Comparison of ENCODE assay signal across 8 cellular contexts in the genomic region with DNA sequence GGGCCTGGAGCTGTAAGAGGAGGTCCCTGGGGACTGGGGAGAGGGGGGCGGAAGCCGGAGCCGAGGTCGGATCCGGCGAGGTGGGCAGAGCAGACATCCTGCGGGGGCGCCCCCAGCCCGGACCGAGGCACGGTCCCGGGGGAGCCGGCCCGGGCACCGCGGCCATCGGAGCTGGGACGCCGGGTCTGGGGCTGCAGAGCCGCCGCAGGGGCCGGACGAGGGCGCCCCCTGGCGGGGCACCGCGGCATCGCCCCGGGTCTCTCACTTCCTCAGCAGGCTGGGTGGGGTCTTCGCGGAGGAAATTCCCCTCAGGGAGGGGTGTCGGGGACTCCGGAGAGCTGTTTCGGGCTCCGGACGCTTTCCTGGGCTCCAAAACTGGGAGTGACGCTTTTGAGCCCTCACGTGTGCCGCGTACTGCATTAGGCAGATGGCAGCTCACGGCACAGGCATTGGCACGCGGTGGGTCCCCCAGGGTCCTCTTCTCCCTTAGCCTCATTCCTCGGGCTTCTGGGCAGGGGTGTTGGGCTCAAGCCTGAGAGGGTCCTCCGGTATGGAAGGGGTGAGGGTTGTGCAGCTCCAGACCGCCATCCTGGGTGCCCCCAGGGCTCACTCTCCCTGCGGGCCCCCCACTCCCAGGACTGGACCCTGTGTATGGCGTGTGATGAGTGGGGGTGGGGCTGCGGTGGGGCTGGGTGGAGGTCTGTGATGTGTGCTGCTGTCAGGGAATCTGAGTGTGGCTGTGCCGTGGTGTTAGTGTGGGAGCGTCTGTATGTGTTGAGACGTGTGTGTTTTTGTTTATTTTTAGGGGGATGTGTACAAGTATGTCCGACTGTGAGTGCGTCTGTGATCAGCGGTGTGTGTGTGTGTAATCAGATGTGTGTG. TPM values are rescaled to one million over a fixed set of nuclear protein-coding genes. Genes with fewer than 3 reads are reported as not detected.
A peak's percentile ranks its signal among the peaks of the same experiment; 100 is the strongest.
DNase-seq lines count a peak whose midpoint lies in the region; ATAC-seq and TF ChIP-seq lines count a peak whose summit lies in the region.

No MANE protein-coding gene starts in this region.

- BruUV-seq in PC-9 (replicated peaks; lab: Mats Ljungman, UMichigan) = no TSS peak

- H3K27ac ChIP-seq in PC-9 = no peak overlapping the region

- H3K36me3 ChIP-seq in PC-9 (ENCODE audit: low read depth) = no peaks in the 10 kb centered on the region

- TF ChIP-seq CTCF in PC-9 (conservative IDR thresholded peaks at IDR 0.05) = peak; percentile 76

- ATAC-seq in Right ventricle myocardium inferior (peak; percentile 41), GM18517 (IDR thresholded peaks at IDR 0.05; ENCODE audit: unreplicated experiment) (no peak)

- H3K4me1 ChIP-seq in PC-9 (replicated peaks; ENCODE audit: insufficient read depth) = no peaks in the 10 kb centered on the region

- H3K4me2 ChIP-seq in PC-9 = no peak overlapping the region

- no peaks in the 10 kb centered on the region for H3K9me2 ChIP-seq in PC-9 (ENCODE audit: insufficient read depth)

- no peaks in the 10 kb centered on the region for H3K9me3 ChIP-seq in PC-9 (ENCODE audit: insufficient read depth, low read depth)

- CTCF ChIA-PET in PC-9 (lab: Charles Lee) = interaction anchor here (0.5 to 1.2 kb wide), 11 partner anchors 9 to 890 kb away, joined by 3 to 12 read pairs (median 6); no protein-coding TSS in a partner anchor

- POLR2A ChIA-PET in PC-9 (lab: Charles Lee; ENCODE audit: unreplicated experiment) = interaction anchor here (0.5 kb wide), 1 partner anchor 311 kb away, joined by 11 read pairs; no protein-coding TSS in a partner anchor

- intact Hi-C loops in Right ventricle myocardium inferior (cut with DNase I) (loop anchor here (2.0 to 5.0 kb wide), 2 partner anchors 319 to 496 kb away; no protein-coding TSS in a partner anchor), cardiac septum (cut with DNase I) (loop anchor here (2.0 to 10.0 kb wide), 3 partner anchors 316 to 638 kb away; no protein-coding TSS in a partner anchor), PC-9 (cut with micrococcal nuclease; ENCODE audit: unreplicated experiment) (loop anchor here (2.0 to 10.0 kb wide), 4 partner anchors 224 to 638 kb away; no protein-coding TSS in a partner anchor)

- no peaks in the 10 kb centered on the region for H3F3A ChIP-seq in PC-9 (ENCODE audit: insufficient read depth, low read depth)

- H3K27me3 ChIP-seq in PC-9 (ENCODE audit: insufficient read depth, low read depth) = peaks cover 63% of the 10 kb centered on the region

- H3K79me2 ChIP-seq in PC-9 (ENCODE audit: low read depth) = no peaks in the 10 kb centered on the region

- no peak overlapping the region for H3K4me3 ChIP-seq in PC-9

- no peaks in the 10 kb centered on the region for H4K20me1 ChIP-seq in PC-9 (ENCODE audit: insufficient read depth)

- DNase-seq in Right ventricle myocardium inferior (ENCODE audit: missing footprints) = no peak
- no peak for DNase-seq in cardiac septum (ENCODE audit: low spot score)
- peak in 1 of 2 experiments; percentile 46 for DNase-seq in PC-9
- peak; percentile 82 for DNase-seq in astrocyte of the hippocampus (ENCODE audit: low read depth, low spot score)
- peak; percentile 96 for DNase-seq in iPS-NIHi11 (ENCODE audit: low spot score)
- DNase-seq in stimulated activated CD4-positive, alpha-beta T cell treated with anti-CD3 and anti-CD28 coated beads, Interleukin-15, amount 100 ng/mL, for 24 hours = peak; percentile 59
- DNase-seq in NCI-H446 (lab: John Stamatoyannopoulos, UW) = no peak

- H2AFZ ChIP-seq in PC-9 = no peak overlapping the region

RNA-seq across cellular contexts. Expression of gene LHX2, which starts 29.6 kb away (rescaled TPM):
- total RNA-seq in Right ventricle myocardium inferior = not detected
- 0.19 TPM for total RNA-seq in cardiac septum
- 0.90 and 1.4 TPM in 2 replicates for total RNA-seq in PC-9 (2021)

Comparison
In these comparisons a context has a peak if more than half of its experiments do, and no peak if none do; other contexts are left out.
1. DNase-seq: peak in astrocyte of the hippocampus (single experiment), iPS-NIHi11 (single experiment) and stimulated activated CD4-positive, alpha-beta T cell treated with anti-CD3 and anti-CD28 coated beads, Interleukin-15, amount 100 ng/mL, for 24 hours (single experiment); none in Right ventricle myocardium inferior (single experiment), cardiac septum (single experiment) and NCI-H446 (0 of 2).